ENCODE assay signal across 1 cellular context in genomic region chr1:84946631-84947030, GRCh38.
TF ChIP-seq lines count a peak whose summit lies in the region.

No MANE protein-coding gene starts in this region.

TF ChIP-seq in GM23338, 12 proteins besides CTCF, POLR2A, EP300 and RAD21 (continued from another document):
- TF ChIP-seq ZNF462 (CRISPR knock-in tag; IDR thresholded peaks at IDR 0.05) = no peak
- TF ChIP-seq CREB1 (CRISPR knock-in tag; IDR thresholded peaks at IDR 0.05; ENCODE audit: low read depth) = no peak
- no peak for TF ChIP-seq POLR2AphosphoS5 (IDR thresholded peaks at IDR 0.05; ENCODE audit: low read depth)
